Comparison of ENCODE assay signal across 31 cellular contexts in genomic region chrX:24037729-24038128, GRCh38.
"Had no signal": no experiment of that assay in that cellular context is flagged by ENCODE, and none has a peak within 500 bp of the region (broad histone marks: within the 10 kb centered on the region; RNA-seq: fewer than 3 reads in every experiment).

No MANE protein-coding gene starts in this region.

- FAIRE-seq: astrocyte, bronchial epithelial cell had no signal

- H3K27ac ChIP-seq: adrenal gland, ascending aorta, body of pancreas, brain microvascular endothelial cell, breast epithelium, cardiac muscle cell had no signal

- H3K27me3 ChIP-seq: ascending aorta, body of pancreas, brain microvascular endothelial cell, cardiac muscle cell had no signal

- H3K4me3 ChIP-seq: adrenal gland, ascending aorta, body of pancreas, breast epithelium, cardiac muscle cell had no signal

- H3K9me3 ChIP-seq: adrenal gland, ascending aorta, body of pancreas, breast epithelium had no signal

- H3K4me1 ChIP-seq: adrenal gland, ascending aorta, body of pancreas, breast epithelium had no signal

- H3K36me3 ChIP-seq: adrenal gland, ascending aorta, brain microvascular endothelial cell, breast epithelium, cardiac muscle cell had no signal

- DNase-seq: activated effector memory CD4-positive, alpha-beta T cell treated with anti-CD3 and anti-CD28 coated beads, Interleukin-2, amount 50 U/mL, for 16 hours; activated effector memory CD4-positive, alpha-beta T cell treated with Interleukin-2 at 50 U/mL for 16 hours; activated gamma-delta T cell; activated gamma-delta T cell treated with Interleukin-2 at 50 U/mL for 16 hours; activated naive CD4-positive, alpha-beta T cell; activated naive CD4-positive, alpha-beta T cell treated with anti-CD3 and anti-CD28 coated beads for 36 hours; activated naive CD4-positive, alpha-beta T cell treated with anti-CD3 and anti-CD28 coated beads, Interleukin-2, amount 10 ng/mL, durations not matched to agents 7 days and 5 days; activated naive CD4-positive, alpha-beta T cell treated with anti-CD3 and anti-CD28 coated beads, Interleukin-2, amount 50 U/mL, for 16 hours; activated naive CD4-positive, alpha-beta T cell treated with Interleukin-2 at 50 U/mL for 16 hours; activated naive CD8-positive, alpha-beta T cell treated with anti-CD3 and anti-CD28 coated beads for 36 hours; activated naive CD8-positive, alpha-beta T cell treated with anti-CD3 and anti-CD28 coated beads, Interleukin-2, amount 10 ng/mL, durations not matched to agents 7 days and 5 days; activated naive CD8-positive, alpha-beta T cell treated with anti-CD3 and anti-CD28 coated beads, Interleukin-2, amount 50 U/mL, for 24 hours; activated T-cell treated with anti-CD3 and anti-CD28 coated beads, Interleukin-2, amount 50 U/mL, for 24 hours; activated T-cell treated with anti-CD3 and anti-CD28 coated beads, Interleukin-2, amount 50 U/mL, for 4 hours; activated T-cell treated with anti-CD3 and anti-CD28 coated beads, Interleukin-2, amount 50 U/mL, for 48 hours; activated T-cell treated with anti-CD3 and anti-CD28 coated beads, Interleukin-2, amount 50 U/mL, for 72 hours; adrenal gland; amniotic stem cell; amygdala; anterior cingulate cortex; aorta; body of pancreas; brain microvascular endothelial cell; caudate nucleus; central memory CD4-positive, alpha-beta T cell; cerebellar nuclear complex had no signal
